18 cellular contexts compared by ENCODE assay signal in genomic region chr20:62309947-62310756, GRCh38. TPM values are rescaled to one million over a fixed set of nuclear protein-coding genes. Genes with fewer than 3 reads are reported as not detected.
"Had no signal": no experiment of that assay in that cellular context is flagged by ENCODE, and none has a peak within 500 bp of the region (broad histone marks: within the 10 kb centered on the region; RNA-seq: fewer than 3 reads in every experiment).

No MANE protein-coding gene starts in this region.

- H3K27me3 ChIP-seq: body of pancreas, neutrophil, testis had no signal

- DNase-seq: activated effector memory CD4-positive, alpha-beta T cell treated with Interleukin-2 at 50 U/mL for 16 hours; activated T-cell treated with anti-CD3 and anti-CD28 coated beads, Interleukin-2, amount 50 U/mL, for 1 hour; amniotic stem cell; body of pancreas; central memory CD4-positive, alpha-beta T cell; cortex of kidney; effector memory CD4-positive, alpha-beta T cell; hypothalamus; naive thymus-derived CD4-positive, alpha-beta T cell; stimulated activated CD4-positive, alpha-beta T cell treated with anti-CD3 and anti-CD28 coated beads, Interleukin-4, amount 100 ng/mL, for 1 hour had no signal

- H3K4me3 ChIP-seq: body of pancreas, lung, testis had no signal

- H3K27ac Mint-ChIP-seq: activated naive CD4-positive, alpha-beta T cell treated with anti-CD3 and anti-CD28 coated beads, Interleukin-2, amount 50 U/mL, for 72 hours; naive thymus-derived CD4-positive, alpha-beta T cell; progenitor cell of endocrine pancreas; stimulated activated naive CD8-positive, alpha-beta T cell treated with anti-CD3 and anti-CD28 coated beads, Interleukin-15, Interleukin-2, amounts not matched to agents 100 ng/mL and 50 ng/mL, for 24 hours; T-helper 1 cell treated with Interleukin-12 subunit alpha and Interleukin-12 subunit beta and Interleukin-4 antibody, amounts not matched to agents 30 μg/mL and 1 μg/mL, for 36 hours had no signal

- ATAC-seq: body of pancreas; naive thymus-derived CD4-positive, alpha-beta T cell had no signal

- H3K27ac ChIP-seq: body of pancreas, epithelial cell of prostate, neutrophil, testis had no signal

- H3K4me3 Mint-ChIP-seq: naive thymus-derived CD4-positive, alpha-beta T cell; stimulated activated naive CD8-positive, alpha-beta T cell treated with anti-CD3 and anti-CD28 coated beads, Interleukin-15, Interleukin-2, amounts not matched to agents 100 ng/mL and 50 ng/mL, for 24 hours; T-helper 1 cell treated with Interleukin-12 subunit alpha and Interleukin-12 subunit beta and Interleukin-4 antibody, amounts not matched to agents 30 μg/mL and 1 μg/mL, for 36 hours had no signal

- H3K27me3 Mint-ChIP-seq: naive thymus-derived CD4-positive, alpha-beta T cell; progenitor cell of endocrine pancreas; stimulated activated naive CD8-positive, alpha-beta T cell treated with anti-CD3 and anti-CD28 coated beads, Interleukin-15, Interleukin-2, amounts not matched to agents 100 ng/mL and 50 ng/mL, for 24 hours had no signal

- H3K9me3 Mint-ChIP-seq: activated naive CD4-positive, alpha-beta T cell treated with anti-CD3 and anti-CD28 coated beads, Interleukin-2, amount 50 U/mL, for 72 hours; naive thymus-derived CD4-positive, alpha-beta T cell; stimulated activated naive CD8-positive, alpha-beta T cell treated with anti-CD3 and anti-CD28 coated beads, Interleukin-15, Interleukin-2, amounts not matched to agents 100 ng/mL and 50 ng/mL, for 24 hours; T-helper 1 cell treated with Interleukin-12 subunit alpha and Interleukin-12 subunit beta and Interleukin-4 antibody, amounts not matched to agents 30 μg/mL and 1 μg/mL, for 36 hours had no signal

- H3K9me3 ChIP-seq: body of pancreas, neutrophil, testis had no signal

RNA-seq across cellular contexts. Expression of gene LAMA5, which starts 57.0 kb away (rescaled TPM):
- polyA plus RNA-seq: naive thymus-derived CD4-positive, alpha-beta T cell had no signal
